8 cellular contexts compared by ENCODE assay signal in the genomic region with DNA sequence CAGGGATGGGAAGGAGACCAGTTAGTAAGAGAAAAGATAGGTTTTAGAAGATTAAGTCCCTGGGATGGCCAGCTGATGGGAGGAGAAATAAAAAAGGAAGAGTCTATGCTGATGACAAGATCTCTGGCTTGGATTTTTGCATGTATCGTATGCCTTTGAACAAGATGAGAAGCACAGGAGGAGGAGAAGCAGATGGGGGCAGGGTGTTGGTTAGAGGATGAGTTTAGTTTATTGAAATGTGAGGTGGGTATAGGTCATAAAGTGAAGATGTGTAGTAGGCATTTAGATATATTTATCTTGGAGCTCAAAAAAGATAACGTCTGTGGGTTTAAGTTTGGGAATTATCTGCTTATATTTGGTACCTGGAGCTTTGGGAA. TPM values are rescaled to one million over a fixed set of nuclear protein-coding genes. Genes with fewer than 3 reads are reported as not detected.
DNase-seq lines count a peak whose midpoint lies in the region; ATAC-seq and TF ChIP-seq lines count a peak whose summit lies in the region.

No MANE protein-coding gene starts in this region.

- no peaks in the 10 kb centered on the region for H3K36me3 ChIP-seq in muscle layer of colon (ENCODE audit: insufficient read depth, low read length)

- H3K9me3 ChIP-seq in AG04450 (ENCODE audit: control insufficient read depth, insufficient read depth, low read length) (no peaks in the 10 kb centered on the region; the same call in 1 of the 2 replicates), muscle layer of colon (ENCODE audit: low read length) (no peaks in the 10 kb centered on the region)

- CTCF ChIA-PET in AG04450 (lab: Charles Lee), result interaction anchor here (0.8 to 1.2 kb wide), 7 partner anchors 11 to 162 kb away, joined by 3 to 8 read pairs (median 3); no protein-coding TSS in a partner anchor

- peak overlapping the region; percentile 93 for H3K4me3 ChIP-seq in AG04450 (ENCODE audit: low read depth, low read length)
- peak overlapping the region; percentile 94 for H3K4me3 ChIP-seq in choroid plexus epithelial cell (ENCODE audit: low read depth, low read length)
- H3K4me3 ChIP-seq in muscle layer of colon (ENCODE audit: low read depth in 1 of 2, low read length in 2 of 2), result peak overlapping the region; percentile 85 to 97

- no peak overlapping the region for H3K27ac ChIP-seq in AG04450 (ENCODE audit: low read depth, low read length)
- peak overlapping the region; percentile 83 for H3K27ac ChIP-seq in muscle layer of colon (ENCODE audit: low read depth, low read length)

- peaks cover 9% of the 10 kb centered on the region for H3K4me1 ChIP-seq in muscle layer of colon (ENCODE audit: insufficient read depth, low read length)

- POLR2A ChIA-PET in AG04450 (lab: Yijun Ruan, JAX), result no interaction called here

- DNase-seq in AG04450 (ENCODE audit: low read depth, low spot score) (no peak), HT-29 (ENCODE audit: low spot score) (peak; percentile 10), choroid plexus epithelial cell (ENCODE audit: low read depth) (no peak), A172 (ENCODE audit: low spot score) (no peak)

- no peaks in the 10 kb centered on the region for H3K27me3 ChIP-seq in AG04450 (ENCODE audit: control insufficient read depth, insufficient read depth, low read length)
- no peaks in the 10 kb centered on the region for H3K27me3 ChIP-seq in muscle layer of colon (ENCODE audit: control insufficient read depth in 1 of 2, insufficient read depth in 2 of 2, low read length in 2 of 2)

- H3K9ac ChIP-seq in muscle layer of colon (ENCODE audit: low read length), result peak overlapping the region; percentile 91

- ATAC-seq in GM19351 (IDR thresholded peaks at IDR 0.05; ENCODE audit: unreplicated experiment) (no peak), GM19328 (IDR thresholded peaks at IDR 0.05; ENCODE audit: unreplicated experiment) (no peak), HG03521 (IDR thresholded peaks at IDR 0.05; ENCODE audit: unreplicated experiment) (no peak)

- TF ChIP-seq CTCF in AG04450 (IDR thresholded peaks at IDR 0.05; ENCODE audit: low read depth, low read length) (no peak), choroid plexus epithelial cell (conservative IDR thresholded peaks at IDR 0.05; ENCODE audit: low read depth, low read length) (no peak)

RNA-seq across cellular contexts. Expression of gene TIPRL, which starts 1.4 kb away (rescaled TPM):
- polyA plus RNA-seq in AG04450 (2011; rRNA removed), result 40.3 and 52.9 TPM in 2 replicates
- polyA minus RNA-seq in AG04450 (2011; rRNA and poly(A)+ RNA removed), result 15.0 and 23.3 TPM in 2 replicates
- total RNA-seq in HT-29 (2014; rRNA removed; shearing (Covaris generic)), result 10.7 and 16.6 TPM in 2 replicates
- 83.0 and 91.3 TPM in 2 replicates for total RNA-seq in A172 (2014; rRNA removed; shearing (Covaris generic))

RNA-seq across cellular contexts. Expression of gene GPR161, which starts 43.4 kb away (rescaled TPM):
- 14.1 and 19.4 TPM in 2 replicates for polyA plus RNA-seq in AG04450 (2011; rRNA removed)
- polyA minus RNA-seq in AG04450 (2011; rRNA and poly(A)+ RNA removed), result 40.5 and 61.6 TPM in 2 replicates
- 0.29 TPM in 1 of 2 replicates, not detected in the other for total RNA-seq in HT-29 (2014; rRNA removed; shearing (Covaris generic))
- total RNA-seq in A172 (2014; rRNA removed; shearing (Covaris generic)), result 26.0 and 26.1 TPM in 2 replicates

RNA-seq across cellular contexts. Expression of gene SFT2D2, which starts 45.7 kb away (rescaled TPM):
- polyA plus RNA-seq in AG04450 (2011; rRNA removed), result 24.6 and 28.4 TPM in 2 replicates
- polyA minus RNA-seq in AG04450 (2011; rRNA and poly(A)+ RNA removed), result 75.2 and 81.4 TPM in 2 replicates
- 15.8 and 15.9 TPM in 2 replicates for total RNA-seq in HT-29 (2014; rRNA removed; shearing (Covaris generic))
- total RNA-seq in A172 (2014; rRNA removed; shearing (Covaris generic)), result 53.7 and 66.3 TPM in 2 replicates

Comparison
In these comparisons a context has a peak if more than half of its experiments do, and no peak if none do; other contexts are left out.
1. RNA of gene GPR161, which starts 43.4 kb away (total RNA-seq): 26.0 to 26.1 TPM in A172; 0.29 TPM in HT-29; every median in the first group is over 10 times any median in the second.
2. Peak in every context shown above with its lines, with median percentiles within 50 percentile points of each other: H3K4me3 ChIP-seq.